9 cellular contexts compared by ENCODE assay signal in the genomic region with DNA sequence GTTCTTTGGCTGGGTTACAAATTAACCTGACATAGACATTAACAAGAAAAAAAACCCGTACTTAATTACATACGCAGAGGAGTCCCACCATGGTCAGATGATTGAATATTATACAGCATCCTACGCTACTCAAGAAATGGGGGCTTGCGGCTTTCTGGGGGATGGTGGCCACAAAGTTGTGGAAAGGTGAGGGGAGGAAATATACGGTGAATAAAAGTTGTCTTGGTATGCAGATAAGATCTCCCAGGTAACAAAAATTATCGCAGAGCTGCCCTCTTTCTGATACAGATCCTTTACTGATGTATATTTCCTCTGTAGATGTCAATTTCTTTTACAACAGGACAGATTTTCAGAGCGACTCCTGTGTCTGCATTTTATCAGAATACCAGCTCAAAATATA. TPM values are rescaled to one million over a fixed set of nuclear protein-coding genes. Genes with fewer than 3 reads are reported as not detected.
DNase-seq lines count a peak whose midpoint lies in the region; ATAC-seq lines count a peak whose summit lies in the region.
"Had no signal": no experiment of that assay in that cellular context is flagged by ENCODE, and none has a peak within 500 bp of the region (broad histone marks: within the 10 kb centered on the region; RNA-seq: fewer than 3 reads in every experiment).

No MANE protein-coding gene starts in this region.

- no peaks in the 10 kb centered on the region for H3K9me3 Mint-ChIP-seq in activated T-helper 17 cell treated with anti-CD3 and anti-CD28 coated beads, Interleukin-2, amount 50 U/mL, for 72 hours

- H3K4me3 Mint-ChIP-seq in activated T-helper 17 cell treated with anti-CD3 and anti-CD28 coated beads, Interleukin-2, amount 50 U/mL, for 72 hours, result peak overlapping the region; percentile 97

- no peaks in the 10 kb centered on the region for H3K9me3 ChIP-seq in iPS-18a (ENCODE audit: control insufficient read depth, low read depth, low read length)

- no peak overlapping the region for H3K27ac ChIP-seq in iPS-18a (ENCODE audit: low read length)

- no peak for ATAC-seq in activated T-helper 17 cell treated with anti-CD3 and anti-CD28 coated beads, Interleukin-2, amount 50 U/mL, for 72 hours (replicated peaks)
- no peak for ATAC-seq in stimulated activated naive CD8-positive, alpha-beta T cell treated with anti-CD3 and anti-CD28 coated beads, Interleukin-15, Interleukin-2, amounts not matched to agents 100 U/mL and 50 U/mL, for 24 hours
- ATAC-seq in HG03175 (IDR thresholded peaks at IDR 0.05; ENCODE audit: unreplicated experiment), result no peak

- H3K36me3 Mint-ChIP-seq in activated T-helper 17 cell treated with anti-CD3 and anti-CD28 coated beads, Interleukin-2, amount 50 U/mL, for 72 hours (ENCODE audit: low read depth), result peaks cover 92% of the 10 kb centered on the region

- H3K27me3 ChIP-seq in iPS-18a (ENCODE audit: control insufficient read depth, insufficient read depth, low read length), result no peaks in the 10 kb centered on the region

- peaks cover 10% of the 10 kb centered on the region for H3K4me1 ChIP-seq in iPS-18a (ENCODE audit: control insufficient read depth, low read depth, low read length)

- peak overlapping the region; percentile 99 for H3K9ac ChIP-seq in iPS-18a (ENCODE audit: low read length)

- H3K36me3 ChIP-seq in iPS-18a (ENCODE audit: control insufficient read depth, low read depth, low read length), result peaks cover 18% of the 10 kb centered on the region

- no peaks in the 10 kb centered on the region for H3K27me3 Mint-ChIP-seq in activated T-helper 17 cell treated with anti-CD3 and anti-CD28 coated beads, Interleukin-2, amount 50 U/mL, for 72 hours

- DNase-seq in DMS53 (lab: John Stamatoyannopoulos, UW) (peak; percentile 43), DMS53 treated with DMSO at 0.1 percent for 48 hours (lab: John Stamatoyannopoulos, UW; ENCODE audit: unreplicated experiment) (no peak), A172 (ENCODE audit: low spot score) (no peak), HUDEP-2 (lab: John Stamatoyannopoulos, UW; ENCODE audit: unreplicated experiment in 76 of 76) (no peak)
- peak; percentile 36 for DNase-seq in stimulated activated naive CD8-positive, alpha-beta T cell treated with anti-CD3 and anti-CD28 coated beads, Interleukin-15, Interleukin-2, amounts not matched to agents 100 U/mL and 50 U/mL, for 24 hours

- peak overlapping the region; percentile 97 for H3K27ac Mint-ChIP-seq in activated T-helper 17 cell treated with anti-CD3 and anti-CD28 coated beads, Interleukin-2, amount 50 U/mL, for 72 hours

- peaks cover 37% of the 10 kb centered on the region for H3K4me1 Mint-ChIP-seq in activated T-helper 17 cell treated with anti-CD3 and anti-CD28 coated beads, Interleukin-2, amount 50 U/mL, for 72 hours

- H3K4me3 ChIP-seq in iPS-18a (ENCODE audit: low read length), result peak overlapping the region; percentile 73

RNA-seq across cellular contexts. Expression of a gene that starts 0.9 kb away (rescaled TPM):
- 10 to 100 TPM; 37.2 to 54.4 TPM for total RNA-seq in activated T-helper 17 cell treated with anti-CD3 and anti-CD28 coated beads, Interleukin-2, amount 50 U/mL, for 72 hours
- total RNA-seq in A172 (2014; rRNA removed; shearing (Covaris generic)), result 26.8 and 32.1 TPM in 2 replicates

RNA-seq across cellular contexts. Expression of a gene that starts 1.1 kb away (rescaled TPM):
- 10 to 100 TPM; 71.1 to 75.6 TPM for total RNA-seq in activated T-helper 17 cell treated with anti-CD3 and anti-CD28 coated beads, Interleukin-2, amount 50 U/mL, for 72 hours
- 77.7 and 98.5 TPM in 2 replicates for total RNA-seq in A172 (2014; rRNA removed; shearing (Covaris generic))

RNA-seq across cellular contexts. Expression of a gene that starts 28.2 kb away (rescaled TPM):
- not detected for total RNA-seq in activated T-helper 17 cell treated with anti-CD3 and anti-CD28 coated beads, Interleukin-2, amount 50 U/mL, for 72 hours
- total RNA-seq in A172 (2014; rRNA removed; shearing (Covaris generic)), result not detected in 2 replicates
- total RNA-seq: renal cortical epithelial cell had no signal

Comparison
In these comparisons a context has a peak if more than half of its experiments do, and no peak if none do; other contexts are left out.
1. DNase-seq: peak in DMS53 (single experiment) and stimulated activated naive CD8-positive, alpha-beta T cell treated with anti-CD3 and anti-CD28 coated beads, Interleukin-15, Interleukin-2, amounts not matched to agents 100 U/mL and 50 U/mL, for 24 hours (single experiment); none in DMS53 treated with DMSO at 0.1 percent for 48 hours (single experiment), A172 (single experiment) and HUDEP-2 (0 of 76).